ENCODE assay signal across 7 cellular contexts in genomic region chr2:119544075-119545031, GRCh38. TPM values are rescaled to one million over a fixed set of nuclear protein-coding genes. Genes with fewer than 3 reads are reported as not detected.
DNase-seq lines count a peak whose midpoint lies in the region; ATAC-seq, FAIRE-seq and TF ChIP-seq lines count a peak whose summit lies in the region.

Gene CFAP221 (plus strand): TSS chr2:119544449. CDS start chr2:119546132, 1,683 bp downstream.

- H3K9me3 Mint-ChIP-seq in stimulated activated naive B cell treated with anti-CD40 and anti-IgM and Interleukin-4, amounts not matched to agents 10 μg/mL and 1 μg/mL and 100 μg/mL, for 72 hours, result peaks cover 4 to 10% of the 10 kb centered on the region in 2 donors

- peaks cover 0 to 4% of the 10 kb centered on the region in 2 donors for H3K27me3 ChIP-seq in muscle layer of colon (ENCODE audit: control insufficient read depth in 1 of 2, insufficient read depth in 2 of 2, low read length in 2 of 2)

- H3K4me3 ChIP-seq in muscle layer of colon (ENCODE audit: low read depth in 1 of 2, low read length in 2 of 2), result peak within 1 kb of the TSS; percentile 38 to 58

- H3K27ac ChIP-seq in muscle layer of colon (ENCODE audit: low read depth, low read length), result no peak within 1 kb of the TSS

- peak; percentile 77 for ATAC-seq in HG02852 (IDR thresholded peaks at IDR 0.05; ENCODE audit: unreplicated experiment)
- ATAC-seq in stimulated activated naive B cell treated with anti-CD40 and anti-IgM and Interleukin-4, amounts not matched to agents 10 μg/mL and 1 μg/mL and 100 μg/mL, for 72 hours (replicated peaks), result peak; percentile 89 to 93

- no peak within 1 kb of the TSS for H3K27ac Mint-ChIP-seq in stimulated activated naive B cell treated with anti-CD40 and anti-IgM and Interleukin-4, amounts not matched to agents 10 μg/mL and 1 μg/mL and 100 μg/mL, for 72 hours

- peak within 1 kb of the TSS; percentile 69 to 74 for H3K4me3 Mint-ChIP-seq in stimulated activated naive B cell treated with anti-CD40 and anti-IgM and Interleukin-4, amounts not matched to agents 10 μg/mL and 1 μg/mL and 100 μg/mL, for 72 hours

- no peak for TF ChIP-seq POLR2A in GM12892 (IDR thresholded peaks at IDR 0.05; ENCODE audit: low read depth, low read length)

- peaks cover 7 to 12% of the 10 kb centered on the region in 2 donors for H3K4me1 Mint-ChIP-seq in stimulated activated naive B cell treated with anti-CD40 and anti-IgM and Interleukin-4, amounts not matched to agents 10 μg/mL and 1 μg/mL and 100 μg/mL, for 72 hours

- peak; percentile 19 for DNase-seq in GM12892 (ENCODE audit: insufficient read length)
- peak; percentile 59 for DNase-seq in NCI-H2171 treated with DMSO at 0.1 percent for 48 hours (lab: John Stamatoyannopoulos, UW)
- DNase-seq in activated T-cell treated with anti-CD3 and anti-CD28 coated beads for 24 hours (ENCODE audit: low read depth), result peak; percentile 41
- peak; percentile 47 for DNase-seq in fibroblast of gingiva (ENCODE audit: low read depth)
- peak; percentile 48 for DNase-seq in stimulated activated naive B cell treated with anti-CD40 and anti-IgM and Interleukin-4, amounts not matched to agents 10 μg/mL and 1 μg/mL and 100 μg/mL, for 72 hours

- peaks cover 15% of the 10 kb centered on the region for H3K4me1 ChIP-seq in muscle layer of colon (ENCODE audit: insufficient read depth, low read length)

- no peak for FAIRE-seq in GM12892 (lab: Jason Lieb, UNC)

- H3K9me3 ChIP-seq in muscle layer of colon (ENCODE audit: low read length), result no peaks in the 10 kb centered on the region

- peaks cover 0 to 2% of the 10 kb centered on the region in 2 donors for H3K36me3 Mint-ChIP-seq in stimulated activated naive B cell treated with anti-CD40 and anti-IgM and Interleukin-4, amounts not matched to agents 10 μg/mL and 1 μg/mL and 100 μg/mL, for 72 hours

- H3K9ac ChIP-seq in muscle layer of colon (ENCODE audit: low read length), result no peak within 1 kb of the TSS

- peaks cover 63 to 67% of the 10 kb centered on the region in 2 donors for H3K27me3 Mint-ChIP-seq in stimulated activated naive B cell treated with anti-CD40 and anti-IgM and Interleukin-4, amounts not matched to agents 10 μg/mL and 1 μg/mL and 100 μg/mL, for 72 hours

- H3K36me3 ChIP-seq in muscle layer of colon (ENCODE audit: insufficient read depth, low read length), result no peaks in the 10 kb centered on the region

RNA-seq across cellular contexts. Expression of gene CFAP221, which starts in this region (rescaled TPM):
- polyA plus RNA-seq in GM12892 (2012; ENCODE audit: missing spikeins), result not detected
